ENCODE assay signal across 13 cellular contexts in the genomic region with DNA sequence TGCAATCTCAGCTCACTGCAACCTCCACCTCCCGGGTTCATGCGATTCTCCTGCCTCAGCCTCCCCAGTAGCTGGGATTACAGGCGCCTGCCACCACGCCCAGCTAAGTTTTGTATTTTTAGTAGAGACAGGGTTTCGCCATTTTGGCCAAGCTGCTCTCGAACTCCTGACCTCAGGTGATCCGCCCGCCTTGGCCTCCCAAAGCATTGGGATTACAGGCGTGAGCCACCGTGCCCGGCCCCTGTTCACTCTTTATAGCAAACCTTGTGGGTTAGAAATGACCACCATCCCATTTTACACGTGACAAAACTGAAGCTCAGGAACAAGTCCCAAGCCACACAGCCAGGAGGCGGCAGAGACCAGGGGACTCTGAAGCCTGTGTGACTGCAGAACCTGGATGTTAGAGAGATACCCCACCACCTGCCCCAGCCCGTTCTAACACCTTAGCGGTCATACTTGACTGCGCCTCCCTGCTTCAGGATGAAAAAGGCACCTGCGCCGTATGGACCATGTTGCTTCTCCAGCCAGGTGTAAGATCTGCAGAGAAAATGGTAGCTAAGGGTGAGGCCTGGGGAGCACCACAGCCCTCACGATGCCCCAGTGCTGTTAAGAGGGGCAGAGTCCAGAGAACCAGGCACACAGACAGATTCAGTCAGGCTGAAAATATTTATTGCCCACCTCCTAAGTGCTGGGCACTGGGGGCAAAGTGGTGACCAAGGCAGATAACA. TPM values are rescaled to one million over a fixed set of nuclear protein-coding genes. Genes with fewer than 3 reads are reported as not detected.
DNase-seq lines count a peak whose midpoint lies in the region; ATAC-seq and TF ChIP-seq lines count a peak whose summit lies in the region.
"Not testable (repeated sequence)": the region's sequence is repeated elsewhere in the genome, so short reads cannot be mapped to it uniquely, and the experiment has no call there.
"Had no signal": no experiment of that assay in that cellular context is flagged by ENCODE, and none has a peak within 500 bp of the region (broad histone marks: within the 10 kb centered on the region; RNA-seq: fewer than 3 reads in every experiment).

No MANE protein-coding gene starts in this region.

- intact Hi-C loops in CD4-positive, alpha-beta T cell (cut with DNase I, micrococcal nuclease), result loop anchor here in 1 of 2 experiments (5.0 to 10.0 kb wide), 2 partner anchors 124 to 1091 kb away; a partner anchor contains a TSS
- intact Hi-C loops in Right ventricle myocardium superior (cut with DNase I); mucosa of descending colon (cut with DNase I, micrococcal nuclease); spleen (cut with DNase I; ENCODE audit: low total_unique reads): not testable (repeated sequence)

- not testable (repeated sequence) for H3K27me3 ChIP-seq in CD4-positive, alpha-beta T cell (ENCODE audit: control insufficient read depth, insufficient read depth, low read length); Peyer's patch; brain microvascular endothelial cell (replicated peaks); spleen (replicated peaks in 1 of 7)

- not testable (repeated sequence) for TF ChIP-seq CTCF in CD4-positive, alpha-beta T cell (IDR thresholded peaks at IDR 0.05); mucosa of descending colon (IDR thresholded peaks at IDR 0.05); spleen (IDR thresholded peaks at IDR 0.05 in 8 of 11, conservative IDR thresholded peaks at IDR 0.05 in 3 of 11)
- peak in 4 of 6 experiments; percentile 6 to 71 (median 64) for TF ChIP-seq CTCF in Peyer's patch (IDR thresholded peaks at IDR 0.05)
- TF ChIP-seq CTCF in brain microvascular endothelial cell (IDR thresholded peaks at IDR 0.05; ENCODE audit: low read depth, low read length, missing control alignments), result peak; percentile 12

- H3K27ac Mint-ChIP-seq in CD4-positive, alpha-beta T cell, result not testable (repeated sequence)

- in situ Hi-C loops in brain microvascular endothelial cell (cut with HindIII; ENCODE audit: low pct_ligation_motif_present, low sequenced_read_pairs), result not testable (repeated sequence)

- not testable (repeated sequence) for ATAC-seq in CD4-positive, alpha-beta T cell (ENCODE audit: poor library complexity); Right ventricle myocardium superior (ENCODE audit: poor library complexity)
- ATAC-seq in mucosa of descending colon, result peak; percentile 9

- DNase-seq in CD4-positive, alpha-beta T cell; brain microvascular endothelial cell: not testable (repeated sequence)
- DNase-seq in Peyer's patch (peak in 2 of 3 donors; percentile 75 to 78), Right ventricle myocardium superior (peak; percentile 19), mucosa of descending colon (peak in 2 of 3 donors; percentile 19 to 32), spleen (peak; percentile 36)

- not testable (repeated sequence) for H3K27me3 Mint-ChIP-seq in CD4-positive, alpha-beta T cell

- CTCF ChIA-PET in CD4-positive, alpha-beta T cell (lab: Charles Lee), result not testable (repeated sequence)

- H3K27ac ChIP-seq in CD4-positive, alpha-beta T cell (ENCODE audit: low read depth, low read length); brain microvascular endothelial cell; spleen: not testable (repeated sequence)
- H3K27ac ChIP-seq in Peyer's patch, result peak overlapping the region in 3 of 4 donors; percentile 44 to 83 (median 76)

- H3K36me3 Mint-ChIP-seq in CD4-positive, alpha-beta T cell (ENCODE audit: low read depth), result peaks cover 39% of the 10 kb centered on the region

- WGBS in spleen, 5 donors, result 94 to 98% (median 97%) methylated on average over 19 of the region's 19 CpGs

- not testable (repeated sequence) for H3K9me3 ChIP-seq in CD4-positive, alpha-beta T cell (ENCODE audit: control insufficient read depth, low read length); Peyer's patch; mucosa of descending colon; spleen

- H3K4me1 ChIP-seq in Peyer's patch (peaks cover 0 to 31% (median 3%) of the 10 kb centered on the region in 4 donors), spleen (peaks cover 5 to 44% (median 23%) of the 10 kb centered on the region in 6 donors)
- not testable (repeated sequence) for H3K4me1 ChIP-seq in mucosa of descending colon (ENCODE audit: low read depth)

- not testable (repeated sequence) for H3K4me1 Mint-ChIP-seq in CD4-positive, alpha-beta T cell (ENCODE audit: low read depth)

- peak overlapping the region; percentile 46 for H3K4me3 Mint-ChIP-seq in CD4-positive, alpha-beta T cell

- H3K36me3 ChIP-seq in Peyer's patch (peaks cover 0 to 31% (median 0%) of the 10 kb centered on the region in 3 donors), brain microvascular endothelial cell (replicated peaks) (peaks cover 16% of the 10 kb centered on the region), spleen (peaks cover 0 to 72% (median 37%) of the 10 kb centered on the region in 6 donors)
- not testable (repeated sequence) for H3K36me3 ChIP-seq in mucosa of descending colon (ENCODE audit: low read depth)

- TF ChIP-seq POLR2A in Peyer's patch (IDR thresholded peaks at IDR 0.05); spleen (IDR thresholded peaks at IDR 0.05): not testable (repeated sequence)

- H3K9me3 Mint-ChIP-seq in CD4-positive, alpha-beta T cell, result not testable (repeated sequence)

- peak overlapping the region in 2 of 4 donors; percentile 13 to 18 for H3K4me3 ChIP-seq in Peyer's patch
- not testable (repeated sequence) for H3K4me3 ChIP-seq in brain microvascular endothelial cell (ENCODE audit: low read depth, low read length); mucosa of descending colon; spleen

- POLR2A ChIA-PET in CD4-positive, alpha-beta T cell (lab: Charles Lee), result interaction anchor here (1.2 kb wide), 1 partner anchor 140 kb away, joined by 4 read pairs; a partner anchor contains a TSS

RNA-seq across cellular contexts. Expression of a gene that starts 3.6 kb away (rescaled TPM):
- 10 to 100 TPM; 21.6 to 25.7 TPM for total RNA-seq in CD4-positive, alpha-beta T cell
- total RNA-seq in Peyer's patch (10 to 100 TPM; 41.3 to 62.0 (median 48.3) TPM), Right ventricle myocardium superior (113 TPM), mucosa of descending colon (10 to 100 TPM; 38.9 to 61.0 (median 47.5) TPM), spleen (10 to 100 TPM; 25.6 to 34.4 (median 30.4) TPM)
- polyA plus RNA-seq in spleen, result 10 to 100 TPM; 19.2 to 36.5 (median 27.7) TPM

RNA-seq across cellular contexts. Expression of a gene that starts 6.9 kb away (rescaled TPM):
- not detected for total RNA-seq in CD4-positive, alpha-beta T cell
- total RNA-seq in Peyer's patch (10 to 100 TPM; 17.3 to 49.0 (median 22.3) TPM), Right ventricle myocardium superior (not detected), mucosa of descending colon (not detected), spleen (under 1 TPM in 1 of 7 donors, not detected in 6; 0.65 TPM)
- not detected for polyA plus RNA-seq in spleen
- total RNA-seq: Caco-2; CD4-positive, alpha-beta memory T cell; GM12878; H9; OCI-LY7; Right ventricle myocardium inferior; SK-MEL-5 had no signal
- polyA plus RNA-seq: CD4-positive, alpha-beta memory T cell; GM12878 had no signal

RNA-seq across cellular contexts. Expression of a gene that starts 8.9 kb away (rescaled TPM):
- 1 to 10 TPM in 1 of 2 experiments, under 1 TPM in 1; 0.58 to 1.2 TPM for total RNA-seq in CD4-positive, alpha-beta T cell
- total RNA-seq in Peyer's patch (10 to 100 TPM; 15.7 to 98.4 (median 62.8) TPM), Right ventricle myocardium superior (12.5 TPM), mucosa of descending colon (10 to 100 TPM; 28.8 to 69.4 (median 34.3) TPM), spleen (10 to 100 TPM in 6 of 7 donors, 1 to 10 TPM in 1; 7.0 to 30.3 (median 11.4) TPM)
- polyA plus RNA-seq in spleen, result 1 to 10 TPM; 1.8 to 9.8 (median 4.0) TPM
- total RNA-seq: SK-MEL-5 had no signal

RNA-seq across cellular contexts. Expression of a gene that starts 38.5 kb away (rescaled TPM):
- total RNA-seq in CD4-positive, alpha-beta T cell, result 10 to 100 TPM; 12.2 to 13.1 TPM
- total RNA-seq in Peyer's patch, result 10 to 100 TPM; 23.9 to 41.7 (median 30.7) TPM
- total RNA-seq in Right ventricle myocardium superior, result 50.4 TPM
- total RNA-seq in mucosa of descending colon, result 10 to 100 TPM; 16.6 to 22.5 (median 17.3) TPM
- 10 to 100 TPM; 10.3 to 55.6 (median 28.3) TPM for total RNA-seq in spleen
- polyA plus RNA-seq in spleen, result 10 to 100 TPM; 28.0 to 34.9 (median 29.9) TPM

RNA-seq across cellular contexts. Expression of a gene that starts 38.9 kb away (rescaled TPM):
- 1 to 10 TPM; 6.5 to 7.5 TPM for total RNA-seq in CD4-positive, alpha-beta T cell
- 10 to 100 TPM in 2 of 4 donors, 1 to 10 TPM in 2; 5.4 to 12.4 (median 10.0) TPM for total RNA-seq in Peyer's patch
- total RNA-seq in Right ventricle myocardium superior, result 17.4 TPM
- total RNA-seq in mucosa of descending colon, result 10 to 100 TPM; 12.5 to 16.4 (median 13.3) TPM
- 10 to 100 TPM; 10.1 to 21.0 (median 14.0) TPM for total RNA-seq in spleen
- 10 to 100 TPM; 32.1 to 53.8 (median 42.3) TPM for polyA plus RNA-seq in spleen

Comparison
In these comparisons a context has a peak if more than half of its experiments do, and no peak if none do; other contexts are left out.
1. RNA of a gene that starts 6.9 kb away (total RNA-seq): 17.3 to 49.0 TPM in Peyer's patch; not detected in CD4-positive, alpha-beta T cell, not detected in Right ventricle myocardium superior (single experiment), not detected in mucosa of descending colon and 0.65 TPM in spleen; every median in the first group is over 10 times any median in the second.